8 cellular contexts compared by ENCODE assay signal in the genomic region with DNA sequence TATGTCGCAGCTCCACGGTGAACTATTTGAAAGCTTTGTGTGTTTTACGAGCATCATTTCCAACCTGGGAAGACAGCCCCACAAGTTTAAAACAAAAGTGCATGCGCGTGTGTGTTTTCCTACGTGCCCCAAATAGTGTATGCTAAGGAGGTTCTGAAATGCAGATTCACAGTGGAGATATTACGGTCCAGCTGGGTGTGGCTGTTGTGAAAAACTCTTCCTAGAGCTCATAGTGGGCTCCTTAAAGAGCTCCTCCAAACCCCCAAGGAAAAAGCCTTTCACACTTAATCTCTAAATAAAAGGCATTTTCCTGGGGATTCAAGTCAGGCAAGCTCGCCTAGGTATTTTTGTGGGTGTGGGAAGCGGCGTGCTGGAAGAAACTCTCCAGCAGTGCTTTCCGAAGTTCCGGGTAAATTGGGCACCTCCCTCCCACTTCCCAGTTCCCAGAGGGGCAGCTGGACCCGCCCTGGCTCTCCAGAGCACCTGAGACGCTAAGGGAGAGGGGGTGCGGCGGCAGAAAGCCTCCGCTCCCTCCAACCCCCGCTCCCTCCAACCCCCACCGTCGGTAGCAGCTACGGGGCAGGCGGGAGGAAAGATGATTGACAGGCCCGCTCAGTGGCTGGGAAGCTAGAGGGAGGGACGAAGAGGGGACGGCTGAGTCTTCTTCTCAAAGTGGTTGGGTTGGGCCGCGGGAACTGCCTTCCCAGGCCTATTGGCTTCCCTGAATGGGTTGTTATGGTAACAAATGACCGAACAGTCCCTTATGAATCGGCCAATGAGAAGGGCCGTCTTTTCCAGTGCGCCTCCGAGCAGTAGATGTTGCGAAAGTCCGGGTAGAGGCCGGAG. TPM values are rescaled to one million over a fixed set of nuclear protein-coding genes. Genes with fewer than 3 reads are reported as not detected.
A peak's percentile ranks its signal among the peaks of the same experiment; 100 is the strongest.
DNase-seq lines count a peak whose midpoint lies in the region; ATAC-seq, FAIRE-seq and TF ChIP-seq lines count a peak whose summit lies in the region.

No MANE protein-coding gene starts in this region.

- 3% methylated on average over 18 of the region's 35 CpGs for WGBS in HepG2 (ENCODE audit: low lambda C conversion rate)

- no peaks in the 10 kb centered on the region for H3K9me3 ChIP-seq in HepG2 (ENCODE audit: low read length)

- TF ChIP-seq POLR2A in HepG2 (IDR thresholded peaks at IDR 0.05; ENCODE audit: insufficient read depth in 1 of 2, low read depth in 2 of 2, low read length in 2 of 2) = peak in 1 of 2 experiments; percentile 64; a peak in 2 of 4 replicates

- TF ChIP-seq CTCF in C4-2B (conservative IDR thresholded peaks at IDR 0.05) (no peak), HepG2 (CRISPR knock-in tag; IDR thresholded peaks at IDR 0.05) (no peak)

- intact Hi-C loops in activated CD4-positive, alpha-beta T cell treated with anti-CD3 and anti-CD28 coated beads, Interleukin-2, amount 10 ng/mL, durations not matched to agents 24 days and 14 days (cut with micrococcal nuclease) = loop anchor here (1.0 to 5.0 kb wide), 8 partner anchors 37 to 255 kb away; a partner anchor contains a TSS
- intact Hi-C loops in HepG2 (cut with micrococcal nuclease; ENCODE audit: unreplicated experiment) = loop anchor here (1.0 to 5.0 kb wide), 4 partner anchors 64 to 256 kb away; a partner anchor contains a TSS

- TF ChIP-seq RAD21 in HepG2 (CRISPR knock-in tag; IDR thresholded peaks at IDR 0.05) = no peak

- TF ChIP-seq EP300 in HepG2 (IDR thresholded peaks at IDR 0.05; ENCODE audit: low read depth in 2 of 2, low read length in 2 of 2) (0 out of 4 replicates have a peak, but pooled peaks of 1 of the 2 experiments have one; percentile 13), HepG2 (CRISPR knock-in tag; IDR thresholded peaks at IDR 0.05; ENCODE audit: borderline replicate concordance) (no peak)

- no peaks in the 10 kb centered on the region for H3K9me3 Mint-ChIP-seq in activated CD4-positive, alpha-beta T cell treated with anti-CD3 and anti-CD28 coated beads, Interleukin-2, amount 10 ng/mL, durations not matched to agents 24 days and 14 days

- H3K36me3 ChIP-seq in HepG2 (replicated peaks in 1 of 2; ENCODE audit: control insufficient read depth in 1 of 2, insufficient read depth in 2 of 2, low read length in 2 of 2) = no peaks in the 10 kb centered on the region; a peak in 2 of 5 replicates

- H3K27me3 Mint-ChIP-seq in activated CD4-positive, alpha-beta T cell treated with anti-CD3 and anti-CD28 coated beads, Interleukin-2, amount 10 ng/mL, durations not matched to agents 24 days and 14 days = no peaks in the 10 kb centered on the region

- peak overlapping the region; percentile 100 for H3K27ac Mint-ChIP-seq in activated CD4-positive, alpha-beta T cell treated with anti-CD3 and anti-CD28 coated beads, Interleukin-2, amount 10 ng/mL, durations not matched to agents 24 days and 14 days

- H3K4me1 ChIP-seq in HepG2 (ENCODE audit: insufficient read depth, low read length) = peaks cover 29% of the 10 kb centered on the region

- peaks cover 44% of the 10 kb centered on the region for H3K79me2 ChIP-seq in HepG2 (ENCODE audit: insufficient read depth, low read length)

- in situ Hi-C loops in HepG2 (cut with HindIII; ENCODE audit: extremely low pct_ligation_motif_present, low pct_unique_long_range_greater_than_20kb) = loop anchor here (5.0 kb wide), 1 partner anchor 69 kb away; no protein-coding TSS in a partner anchor

- peaks cover 38% of the 10 kb centered on the region for H3K36me3 Mint-ChIP-seq in activated CD4-positive, alpha-beta T cell treated with anti-CD3 and anti-CD28 coated beads, Interleukin-2, amount 10 ng/mL, durations not matched to agents 24 days and 14 days (ENCODE audit: low read depth)

- peak overlapping the region; percentile 62 to 75 (median 66) for H3K4me3 ChIP-seq in HepG2 (replicated peaks in 1 of 3; ENCODE audit: insufficient read depth in 1 of 3, low read depth in 2 of 3, low read length in 3 of 3)

- POLR2A ChIA-PET in HepG2 (lab: Yijun Ruan, JAX) = interaction anchor here (0.5 to 2.7 kb wide), 33 partner anchors 9 to 271 kb away, joined by 3 to 67 read pairs (median 6); a partner anchor contains a TSS

- peak overlapping the region; percentile 62 for H3K9ac ChIP-seq in HepG2 (ENCODE audit: insufficient read depth, low read depth, low read length)

- peak; percentile 100 for DNase-seq in NCI-H526 (lab: John Stamatoyannopoulos, UW)
- no peak for DNase-seq in activated CD4-positive, alpha-beta T cell treated with anti-CD3 and anti-CD28 coated beads, Interleukin-2, amount 10 ng/mL, durations not matched to agents 24 days and 14 days
- DNase-seq in dermis microvascular lymphatic vessel endothelial cell (ENCODE audit: low read depth in 2 of 2) = peak; percentile 100
- peak; percentile 100 for DNase-seq in HepG2 (ENCODE audit: low spot score)
- peak in 2 of 3 donors; percentile 94 to 97 for DNase-seq in stimulated activated CD4-positive, alpha-beta T cell treated with anti-CD3 and anti-CD28 coated beads, TNF-alpha, amount 100 ng/mL, for 48 hours (ENCODE audit: low read depth in 3 of 3)

- H2AFZ ChIP-seq in HepG2 (ENCODE audit: low read length) = peak overlapping the region; percentile 67

- H3K27ac ChIP-seq in C4-2B (peak overlapping the region; percentile 98), HepG2 (ENCODE audit: extremely low read length, insufficient read depth, low read length) (peak overlapping the region; percentile 73)

- H4K20me1 ChIP-seq in HepG2 (ENCODE audit: insufficient read depth, low read length) = peaks cover 33% of the 10 kb centered on the region

- H3K4me1 Mint-ChIP-seq in activated CD4-positive, alpha-beta T cell treated with anti-CD3 and anti-CD28 coated beads, Interleukin-2, amount 10 ng/mL, durations not matched to agents 24 days and 14 days = peaks cover 28% of the 10 kb centered on the region

- TSS peak; percentile 76 for BruUV-seq in HepG2 (replicated peaks; lab: Mats Ljungman, UMichigan)

- CTCF ChIA-PET in HepG2 (lab: Yijun Ruan, JAX; ENCODE audit: low intra/inter-chr PET ratio, low total read pairs) = no interaction called here

- peak; percentile 94 for ATAC-seq in GM19328 (IDR thresholded peaks at IDR 0.05; ENCODE audit: unreplicated experiment)
- peak; percentile 92 for ATAC-seq in HG03469 (IDR thresholded peaks at IDR 0.05; ENCODE audit: unreplicated experiment)
- peak; percentile 96 for ATAC-seq in HepG2

- peak overlapping the region; percentile 100 for H3K4me3 Mint-ChIP-seq in activated CD4-positive, alpha-beta T cell treated with anti-CD3 and anti-CD28 coated beads, Interleukin-2, amount 10 ng/mL, durations not matched to agents 24 days and 14 days

- H3K27me3 ChIP-seq in HepG2 (ENCODE audit: control insufficient read depth in 1 of 2, insufficient read depth in 2 of 2, low read length in 2 of 2) = no peaks in the 10 kb centered on the region; a peak in 2 of 5 replicates

- peak; percentile 75 for FAIRE-seq in HepG2 (lab: Jason Lieb, UNC)

- peak overlapping the region; percentile 76 for H3K4me2 ChIP-seq in HepG2 (ENCODE audit: low read depth, low read length)

RNA-seq across cellular contexts. Expression of a gene that starts 0.6 kb away (rescaled TPM):
- 61.0 and 65.1 TPM in 2 replicates for total RNA-seq in activated CD4-positive, alpha-beta T cell treated with anti-CD3 and anti-CD28 coated beads, Interleukin-2, amount 10 ng/mL, durations not matched to agents 24 days and 14 days
- total RNA-seq in dermis microvascular lymphatic vessel endothelial cell (25.3 and 25.4 TPM in 2 replicates), HepG2 (2016; rRNA removed; fragmentation: Illumina TruSeq; extraction: Trizol) (43.1 and 47.7 TPM in 2 replicates)
- total RNA-seq in HepG2 (2016; cell fraction: cytosol; rRNA removed; fragmentation: Illumina TruSeq; extraction: Trizol; ENCODE audit: low read depth) = 3.9 and 5.6 TPM in 2 replicates
- total RNA-seq in HepG2 (2016; cell fraction: insoluble cytoplasmic fraction; rRNA removed; fragmentation: Illumina TruSeq; extraction: Trizol) = 41.6 and 49.1 TPM in 2 replicates
- total RNA-seq in HepG2 (2016; cell fraction: membrane; rRNA removed; fragmentation: Illumina TruSeq; extraction: Trizol) = 14.1 and 19.4 TPM in 2 replicates
- total RNA-seq in HepG2 (2016; cell fraction: nucleus; rRNA removed; fragmentation: Illumina TruSeq; extraction: Trizol) = 95.0 and 105 TPM in 2 replicates
- polyA plus RNA-seq in HepG2 (2011; rRNA removed) = 37.3 and 40.3 TPM in 2 replicates
- 18.8 and 21.4 TPM in 2 replicates for polyA plus RNA-seq in HepG2 (2011; cell fraction: cytosol; rRNA removed)
- polyA plus RNA-seq in HepG2 (2011; cell fraction: nucleus; rRNA removed) = 99.2 and 102 TPM in 2 replicates
- 29.5 and 35.9 TPM in 2 replicates for polyA plus RNA-seq in HepG2 (2012)
- polyA plus RNA-seq in HepG2 (2016; cell fraction: cytosol; fragmentation: Illumina TruSeq; extraction: Trizol; ENCODE audit: low read depth) = 2.8 and 2.9 TPM in 2 replicates
- 27.5 and 31.2 TPM in 2 replicates for polyA plus RNA-seq in HepG2 (2016; cell fraction: insoluble cytoplasmic fraction; fragmentation: Illumina TruSeq; extraction: Trizol; ENCODE audit: low read depth)
- 7.3 and 8.2 TPM in 2 replicates for polyA plus RNA-seq in HepG2 (2016; cell fraction: membrane; fragmentation: Illumina TruSeq; extraction: Trizol; ENCODE audit: low read depth)
- 101 and 108 TPM in 2 replicates for polyA plus RNA-seq in HepG2 (2016; cell fraction: nucleus; fragmentation: Illumina TruSeq; extraction: Trizol; ENCODE audit: insufficient read depth, low read depth)
- 31.9 and 52.6 TPM in 2 replicates for polyA minus RNA-seq in HepG2 (2011; rRNA and poly(A)+ RNA removed; ENCODE audit: low replicate concordance)
- 16.3 and 17.7 TPM in 2 replicates for polyA minus RNA-seq in HepG2 (2011; cell fraction: cytosol; rRNA and poly(A)+ RNA removed)
- 150 and 158 TPM in 2 replicates for polyA minus RNA-seq in HepG2 (2011; cell fraction: nucleus; rRNA and poly(A)+ RNA removed)

RNA-seq across cellular contexts. Expression of a gene that starts 37.1 kb away (rescaled TPM):
- 4.0 and 4.1 TPM in 2 replicates for total RNA-seq in activated CD4-positive, alpha-beta T cell treated with anti-CD3 and anti-CD28 coated beads, Interleukin-2, amount 10 ng/mL, durations not matched to agents 24 days and 14 days
- 1.7 and 1.8 TPM in 2 replicates for total RNA-seq in dermis microvascular lymphatic vessel endothelial cell
- 3.7 and 3.8 TPM in 2 replicates for total RNA-seq in HepG2 (2016; rRNA removed; fragmentation: Illumina TruSeq; extraction: Trizol)
- total RNA-seq in HepG2 (2016; cell fraction: cytosol; rRNA removed; fragmentation: Illumina TruSeq; extraction: Trizol; ENCODE audit: low read depth) = 1.2 and 2.2 TPM in 2 replicates
- 2.7 and 3.8 TPM in 2 replicates for total RNA-seq in HepG2 (2016; cell fraction: insoluble cytoplasmic fraction; rRNA removed; fragmentation: Illumina TruSeq; extraction: Trizol)
- 2.2 and 2.5 TPM in 2 replicates for total RNA-seq in HepG2 (2016; cell fraction: membrane; rRNA removed; fragmentation: Illumina TruSeq; extraction: Trizol)
- 2.9 and 3.5 TPM in 2 replicates for total RNA-seq in HepG2 (2016; cell fraction: nucleus; rRNA removed; fragmentation: Illumina TruSeq; extraction: Trizol)
- polyA plus RNA-seq in HepG2 (2011; rRNA removed) = 2.2 and 2.4 TPM in 2 replicates
- 1.1 and 1.6 TPM in 2 replicates for polyA plus RNA-seq in HepG2 (2011; cell fraction: cytosol; rRNA removed)
- 1.2 and 1.9 TPM in 2 replicates for polyA plus RNA-seq in HepG2 (2011; cell fraction: nucleus; rRNA removed)
- 1.7 and 1.8 TPM in 2 replicates for polyA plus RNA-seq in HepG2 (2012)
- 0.21 and 0.26 TPM in 2 replicates for polyA plus RNA-seq in HepG2 (2016; cell fraction: cytosol; fragmentation: Illumina TruSeq; extraction: Trizol; ENCODE audit: low read depth)
- polyA plus RNA-seq in HepG2 (2016; cell fraction: insoluble cytoplasmic fraction; fragmentation: Illumina TruSeq; extraction: Trizol; ENCODE audit: low read depth) = 3.8 and 4.2 TPM in 2 replicates
- polyA plus RNA-seq in HepG2 (2016; cell fraction: membrane; fragmentation: Illumina TruSeq; extraction: Trizol; ENCODE audit: low read depth) = 0.85 TPM in 2 replicates
- 4.0 and 4.6 TPM in 2 replicates for polyA plus RNA-seq in HepG2 (2016; cell fraction: nucleus; fragmentation: Illumina TruSeq; extraction: Trizol; ENCODE audit: insufficient read depth, low read depth)
- polyA minus RNA-seq in HepG2 (2011; rRNA and poly(A)+ RNA removed; ENCODE audit: low replicate concordance) = 1.6 and 7.6 TPM in 2 replicates
- 1.8 and 3.0 TPM in 2 replicates for polyA minus RNA-seq in HepG2 (2011; cell fraction: cytosol; rRNA and poly(A)+ RNA removed)
- 1.5 TPM in 2 replicates for polyA minus RNA-seq in HepG2 (2011; cell fraction: nucleus; rRNA and poly(A)+ RNA removed)
